1 cellular context compared by ENCODE assay signal in genomic region chr14:89954045-89955021, GRCh38.
TF ChIP-seq lines count a peak whose summit lies in the region.

TSS of gene EFCAB11 (minus strand) at chr14:89954730. CDS start at chr14:89954660, 70 bp downstream.

TF ChIP-seq in SK-N-SH, 30 proteins besides CTCF, POLR2A, EP300 and RAD21 (continued from another document):
- no peak for TF ChIP-seq REST (IDR thresholded peaks at IDR 0.05; ENCODE audit: low read depth, low read length)
- no peak; the same call in 1 of the 2 replicates for TF ChIP-seq FOXM1 (IDR thresholded peaks at IDR 0.05; ENCODE audit: low read depth)
- peak; percentile 82; the same call in 1 of the 2 replicates for TF ChIP-seq TAF1 (IDR thresholded peaks at IDR 0.05; ENCODE audit: borderline replicate concordance, low read depth, low read length)
- no peak for TF ChIP-seq USF2 (IDR thresholded peaks at IDR 0.05; ENCODE audit: borderline replicate concordance, low read depth, low read length)
- peak; percentile 90; the same call in 1 of the 2 replicates for TF ChIP-seq SIN3A (IDR thresholded peaks at IDR 0.05; ENCODE audit: borderline replicate concordance, low read depth, low read length)
- no peak for TF ChIP-seq NRF1 (IDR thresholded peaks at IDR 0.05; ENCODE audit: low read depth, low read length)
- TF ChIP-seq JUND (IDR thresholded peaks at IDR 0.05) = no peak
- peak; percentile 49 for TF ChIP-seq ELF1 (IDR thresholded peaks at IDR 0.05)
- peak; percentile 64 for TF ChIP-seq IRF3 (IDR thresholded peaks at IDR 0.05; ENCODE audit: low read depth, low read length)
- TF ChIP-seq POLR2AphosphoS5 (IDR thresholded peaks at IDR 0.05; ENCODE audit: low read depth, low read length) = peak; percentile 85
- no peak for TF ChIP-seq GATA2 (CRISPR knock-in tag; IDR thresholded peaks at IDR 0.05)
- no peak for TF ChIP-seq MEF2A (IDR thresholded peaks at IDR 0.05; ENCODE audit: borderline replicate concordance, low read depth)
